Comparison of ENCODE assay signal across 8 cellular contexts in genomic region chr7:40232242-40232929, GRCh38.
DNase-seq lines count a peak whose midpoint lies in the region; ATAC-seq, FAIRE-seq and TF ChIP-seq lines count a peak whose summit lies in the region.

No MANE protein-coding gene starts in this region.

- TF ChIP-seq CTCF in foreskin keratinocyte (conservative IDR thresholded peaks at IDR 0.05) (peak; percentile 85), sigmoid colon (IDR thresholded peaks at IDR 0.05) (peak in 3 of 4 experiments; percentile 23 to 47 (median 44))

- no peaks in the 10 kb centered on the region for H3K27me3 ChIP-seq in foreskin keratinocyte
- H3K27me3 ChIP-seq in sigmoid colon: no peaks in the 10 kb centered on the region

- no peak for TF ChIP-seq POLR2A in GM12892 (IDR thresholded peaks at IDR 0.05; ENCODE audit: low read depth, low read length)
- no peak for TF ChIP-seq POLR2A in sigmoid colon (IDR thresholded peaks at IDR 0.05)

- no peaks in the 10 kb centered on the region for H3K36me3 ChIP-seq in sigmoid colon

- DNase-seq in Ammon's horn (ENCODE audit: low spot score): peak; percentile 81
- no peak for DNase-seq in GM12892 (ENCODE audit: insufficient read length)
- peak; percentile 81 for DNase-seq in LHCN-M2 (ENCODE audit: low read depth)
- peak; percentile 60 for DNase-seq in SKM-1 treated with dmso at 0.1 percent for 144 hours (lab: John Stamatoyannopoulos, UW; ENCODE audit: unreplicated experiment)
- DNase-seq in foreskin keratinocyte: peak; percentile 20 to 54
- no peak for DNase-seq in sigmoid colon
- no peak for DNase-seq in activated CD8-positive, alpha-beta memory T cell treated with anti-CD3 and anti-CD28 coated beads, Interleukin-2, amount 50 U/mL, for 48 hours

- no peak for TF ChIP-seq EP300 in sigmoid colon (IDR thresholded peaks at IDR 0.05)

- H3K4me3 ChIP-seq in sigmoid colon: no peak overlapping the region

- H3K27ac ChIP-seq in foreskin keratinocyte (no peak overlapping the region), sigmoid colon (no peak overlapping the region)

- no peaks in the 10 kb centered on the region for H3K9me3 ChIP-seq in sigmoid colon

- WGBS in sigmoid colon, 2 donors: 22 to 26% methylated on average over 7 of the region's 7 CpGs

- ATAC-seq in foreskin keratinocyte (peak; percentile 23), GM21737 (IDR thresholded peaks at IDR 0.05; ENCODE audit: unreplicated experiment) (no peak)

- peak; percentile 74 for FAIRE-seq in GM12892 (lab: Jason Lieb, UNC)

- intact Hi-C loops in sigmoid colon (cut with DNase I): loop anchor here (10.0 kb wide), 1 partner anchor 1502 kb away; no protein-coding TSS in a partner anchor

- H3K4me1 ChIP-seq in foreskin keratinocyte (no peaks in the 10 kb centered on the region), sigmoid colon (peaks cover 0 to 6% (median 0%) of the 10 kb centered on the region in 4 donors)

Comparison
In these comparisons a context has a peak if more than half of its experiments do, and no peak if none do; other contexts are left out.
1. DNase-seq: peak in Ammon's horn (single experiment), LHCN-M2 (single experiment), SKM-1 treated with dmso at 0.1 percent for 144 hours (single experiment) and foreskin keratinocyte (2 of 2); none in GM12892 (single experiment), sigmoid colon (single experiment) and activated CD8-positive, alpha-beta memory T cell treated with anti-CD3 and anti-CD28 coated beads, Interleukin-2, amount 50 U/mL, for 48 hours (single experiment).